ENCODE assay signal across 35 cellular contexts in the genomic region with DNA sequence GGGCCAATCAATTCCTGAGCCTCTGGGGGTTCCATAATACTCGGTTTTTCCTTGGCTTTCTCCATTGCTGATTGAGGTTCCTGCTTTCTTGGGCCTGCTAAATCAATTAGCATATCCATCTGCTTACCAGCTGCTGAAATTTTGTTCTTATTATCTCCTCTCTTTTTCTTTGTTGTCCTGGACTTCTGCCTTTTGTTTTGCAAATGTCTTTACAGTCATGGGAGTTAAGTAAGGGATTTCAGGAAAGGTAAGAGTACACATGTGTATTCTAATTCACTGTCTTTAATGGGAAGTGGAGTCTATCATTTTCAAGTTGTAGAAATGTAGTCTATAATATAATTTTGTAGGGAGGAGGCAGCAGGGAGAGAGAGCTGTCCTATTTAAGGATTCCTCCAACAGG.
"Had no signal": no experiment of that assay in that cellular context is flagged by ENCODE, and none has a peak within 500 bp of the region (broad histone marks: within the 10 kb centered on the region; RNA-seq: fewer than 3 reads in every experiment).

No MANE protein-coding gene starts in this region.

- H3K27me3 ChIP-seq: adrenal gland, cardiac muscle cell had no signal

- H3K4me3 Mint-ChIP-seq: activated B cell treated with CpG ODN at 0.5 μM for 24 hours; activated CD4-positive, alpha-beta memory T cell treated with anti-CD3 and anti-CD28 coated beads for 36 hours; activated CD4-positive, alpha-beta T cell treated with anti-CD3 and anti-CD28 coated beads, Interleukin-2, amount 10 ng/mL, durations not matched to agents 24 days and 14 days; activated CD8-positive, alpha-beta T cell treated with anti-CD3 and anti-CD28 coated beads for 36 hours; activated naive CD4-positive, alpha-beta T cell treated with anti-CD3 and anti-CD28 coated beads for 36 hours; activated naive CD8-positive, alpha-beta T cell treated with anti-CD3 and anti-CD28 coated beads for 36 hours; activated T-cell treated with anti-CD3 and anti-CD28 coated beads, Interleukin-2, amount 50 U/mL, for 4 hours; activated T-cell treated with anti-CD3 and anti-CD28 coated beads, Interleukin-2, amount 50 U/mL, for 72 hours; activated T-helper 1 cell treated with anti-CD3 and anti-CD28 coated beads, Interleukin-12 subunit alpha, Interleukin-12 subunit beta, Interleukin-2, Interleukin-4 antibody, amounts not matched to agents 30 ng/mL and 10 ng/mL and 1 ng/mL, durations not matched to agents 14 hours and 24 hours and 36 hours; activated T-helper 17 cell treated with anti-CD3 and anti-CD28 coated beads, Interleukin-2, amount 50 U/mL, for 72 hours; brain; central memory CD8-positive, alpha-beta T cell; T-helper 1 cell treated with Interleukin-12 subunit alpha and Interleukin-12 subunit beta and Interleukin-4 antibody, amounts not matched to agents 30 μg/mL and 1 μg/mL, for 36 hours; T-helper 2 cell treated with Interferon-gamma antibody and Interleukin-4, amounts not matched to agents 5 μg/mL and 100 μg/mL, for 36 hours had no signal

- H3K9me3 Mint-ChIP-seq: activated B cell treated with CpG ODN at 0.5 μM for 24 hours; activated CD4-positive, alpha-beta memory T cell treated with anti-CD3 and anti-CD28 coated beads for 36 hours; activated CD4-positive, alpha-beta T cell treated with anti-CD3 and anti-CD28 coated beads, Interleukin-2, amount 10 ng/mL, durations not matched to agents 24 days and 14 days; activated CD8-positive, alpha-beta T cell treated with anti-CD3 and anti-CD28 coated beads for 36 hours; activated T-cell treated with anti-CD3 and anti-CD28 coated beads, Interleukin-2, amount 50 U/mL, for 4 hours; activated T-helper 1 cell treated with anti-CD3 and anti-CD28 coated beads, Interleukin-12 subunit alpha, Interleukin-12 subunit beta, Interleukin-2, Interleukin-4 antibody, amounts not matched to agents 30 ng/mL and 10 ng/mL and 1 ng/mL, durations not matched to agents 14 hours and 24 hours and 36 hours; T-helper 1 cell treated with Interleukin-12 subunit alpha and Interleukin-12 subunit beta and Interleukin-4 antibody, amounts not matched to agents 30 μg/mL and 1 μg/mL, for 36 hours; T-helper 2 cell treated with Interferon-gamma antibody and Interleukin-4, amounts not matched to agents 5 μg/mL and 100 μg/mL, for 36 hours had no signal

- DNase-seq: activated B cell treated with CpG ODN at 0.5 μM for 24 hours; activated CD4-positive, alpha-beta memory T cell treated with anti-CD3 and anti-CD28 coated beads for 36 hours; activated CD4-positive, alpha-beta T cell treated with anti-CD3 and anti-CD28 coated beads for 4 hours; activated CD4-positive, alpha-beta T cell treated with anti-CD3 and anti-CD28 coated beads, Interleukin-2, amount 10 ng/mL, durations not matched to agents 24 days and 14 days; activated CD4-positive, alpha-beta T cell treated with anti-CD3 and anti-CD28 coated beads, Interleukin-2, amount 50 U/mL, for 1 hour; activated CD4-positive, alpha-beta T cell treated with anti-CD3 and anti-CD28 coated beads, Interleukin-2, amount 50 U/mL, for 4 hours; activated CD4-positive, CD25-positive, alpha-beta regulatory T cell treated with anti-CD3 and anti-CD28 coated beads, Interleukin-2, amount 50 U/mL, for 72 hours; activated CD8-positive, alpha-beta memory T cell treated with anti-CD3 and anti-CD28 coated beads, Interleukin-2, amount 50 U/mL, for 4 hours; activated CD8-positive, alpha-beta T cell treated with anti-CD3 and anti-CD28 coated beads for 36 hours; activated effector memory CD4-positive, alpha-beta T cell treated with anti-CD3 and anti-CD28 coated beads, Interleukin-2, amount 50 U/mL, for 16 hours; activated gamma-delta T cell treated with Interleukin-2 at 50 U/mL for 16 hours; activated naive CD4-positive, alpha-beta T cell; activated naive CD4-positive, alpha-beta T cell treated with anti-CD3 and anti-CD28 coated beads for 36 hours; activated naive CD4-positive, alpha-beta T cell treated with anti-CD3 and anti-CD28 coated beads, Interleukin-2, amount 50 U/mL, for 16 hours; activated naive CD8-positive, alpha-beta T cell treated with anti-CD3 and anti-CD28 coated beads for 36 hours; activated T-cell treated with anti-CD3 and anti-CD28 coated beads for 4 hours; activated T-cell treated with anti-CD3 and anti-CD28 coated beads, Interleukin-2, amount 50 U/mL, for 1 hour; activated T-cell treated with anti-CD3 and anti-CD28 coated beads, Interleukin-2, amount 50 U/mL, for 4 hours; activated T-cell treated with anti-CD3 and anti-CD28 coated beads, Interleukin-2, amount 50 U/mL, for 72 hours; adrenal gland; amniotic stem cell; aorta; caudate nucleus; cerebellar nuclear complex; T-helper 2 cell; T-helper 9 cell had no signal

- H3K4me1 Mint-ChIP-seq: activated CD4-positive, alpha-beta T cell treated with anti-CD3 and anti-CD28 coated beads, Interleukin-2, amount 10 ng/mL, durations not matched to agents 24 days and 14 days; activated naive CD8-positive, alpha-beta T cell treated with anti-CD3 and anti-CD28 coated beads for 36 hours; activated T-helper 17 cell treated with anti-CD3 and anti-CD28 coated beads, Interleukin-2, amount 50 U/mL, for 72 hours; central memory CD8-positive, alpha-beta T cell had no signal

- H3K27me3 Mint-ChIP-seq: activated CD4-positive, alpha-beta memory T cell treated with anti-CD3 and anti-CD28 coated beads for 36 hours; activated CD4-positive, alpha-beta T cell treated with anti-CD3 and anti-CD28 coated beads, Interleukin-2, amount 10 ng/mL, durations not matched to agents 24 days and 14 days; activated CD8-positive, alpha-beta T cell treated with anti-CD3 and anti-CD28 coated beads for 36 hours; activated naive CD8-positive, alpha-beta T cell treated with anti-CD3 and anti-CD28 coated beads for 36 hours; activated T-helper 17 cell treated with anti-CD3 and anti-CD28 coated beads, Interleukin-2, amount 50 U/mL, for 72 hours; brain; central memory CD8-positive, alpha-beta T cell had no signal

- H3K27ac ChIP-seq: adrenal gland, cardiac muscle cell, VCaP had no signal

- H3K9me3 ChIP-seq: adrenal gland had no signal

- H3K36me3 ChIP-seq: adrenal gland, cardiac muscle cell had no signal

- H3K27ac Mint-ChIP-seq: activated B cell treated with CpG ODN at 0.5 μM for 24 hours; activated CD4-positive, alpha-beta memory T cell treated with anti-CD3 and anti-CD28 coated beads for 36 hours; activated CD4-positive, alpha-beta T cell treated with anti-CD3 and anti-CD28 coated beads, Interleukin-2, amount 10 ng/mL, durations not matched to agents 24 days and 14 days; activated CD8-positive, alpha-beta T cell treated with anti-CD3 and anti-CD28 coated beads for 36 hours; activated naive CD4-positive, alpha-beta T cell treated with anti-CD3 and anti-CD28 coated beads for 36 hours; activated naive CD4-positive, alpha-beta T cell treated with anti-CD3 and anti-CD28 coated beads, Interleukin-2, amount 50 U/mL, for 72 hours; activated naive CD8-positive, alpha-beta T cell treated with anti-CD3 and anti-CD28 coated beads for 36 hours; activated T-cell treated with anti-CD3 and anti-CD28 coated beads, Interleukin-2, amount 50 U/mL, for 72 hours; activated T-helper 1 cell treated with anti-CD3 and anti-CD28 coated beads, Interleukin-12 subunit alpha, Interleukin-12 subunit beta, Interleukin-2, Interleukin-4 antibody, amounts not matched to agents 30 ng/mL and 10 ng/mL and 1 ng/mL, durations not matched to agents 14 hours and 24 hours and 36 hours; activated T-helper 17 cell treated with anti-CD3 and anti-CD28 coated beads, Interleukin-2, amount 50 U/mL, for 72 hours; T-helper 1 cell treated with Interleukin-12 subunit alpha and Interleukin-12 subunit beta and Interleukin-4 antibody, amounts not matched to agents 30 μg/mL and 1 μg/mL, for 36 hours; T-helper 2 cell treated with Interferon-gamma antibody and Interleukin-4, amounts not matched to agents 5 μg/mL and 100 μg/mL, for 36 hours had no signal

- H3K4me1 ChIP-seq: adrenal gland had no signal

- ATAC-seq: activated CD8-positive, alpha-beta T cell treated with anti-CD3 and anti-CD28 coated beads for 36 hours; activated naive CD4-positive, alpha-beta T cell treated with anti-CD3 and anti-CD28 coated beads, Interleukin-2, amount 50 U/mL, for 72 hours; activated T-cell treated with anti-CD3 and anti-CD28 coated beads, Interleukin-2, amount 50 U/mL, for 4 hours; activated T-cell treated with anti-CD3 and anti-CD28 coated beads, Interleukin-2, amount 50 U/mL, for 72 hours; activated T-helper 17 cell treated with anti-CD3 and anti-CD28 coated beads, Interleukin-2, amount 50 U/mL, for 72 hours had no signal

- H3K36me3 Mint-ChIP-seq: activated CD4-positive, alpha-beta memory T cell treated with anti-CD3 and anti-CD28 coated beads for 36 hours; activated naive CD4-positive, alpha-beta T cell treated with anti-CD3 and anti-CD28 coated beads, Interleukin-2, amount 50 U/mL, for 72 hours; activated naive CD8-positive, alpha-beta T cell treated with anti-CD3 and anti-CD28 coated beads for 36 hours; brain had no signal

- H3K4me3 ChIP-seq: adrenal gland, cardiac muscle cell had no signal
